16 cellular contexts compared by ENCODE assay signal in genomic region chr20:25205277-25206062, GRCh38. TPM values are rescaled to one million over a fixed set of nuclear protein-coding genes. Genes with fewer than 3 reads are reported as not detected.
DNase-seq lines count a peak whose midpoint lies in the region; ATAC-seq and TF ChIP-seq lines count a peak whose summit lies in the region.
"Had no signal": no experiment of that assay in that cellular context is flagged by ENCODE, and none has a peak within 500 bp of the region (broad histone marks: within the 10 kb centered on the region; RNA-seq: fewer than 3 reads in every experiment).

No MANE protein-coding gene starts in this region.

- no peak overlapping the region for H3K4me3 Mint-ChIP-seq in osteocyte (ENCODE audit: unreplicated experiment)
- no peak overlapping the region for H3K4me3 Mint-ChIP-seq in activated CD8-positive, alpha-beta T cell treated with anti-CD3 and anti-CD28 coated beads, Interleukin-2, amount 10 ng/mL, durations not matched to agents 7 days and 5 days

- peak overlapping the region; percentile 55 for H3K27ac Mint-ChIP-seq in osteocyte (ENCODE audit: unreplicated experiment)
- no peak overlapping the region for H3K27ac Mint-ChIP-seq in activated CD8-positive, alpha-beta T cell treated with anti-CD3 and anti-CD28 coated beads, Interleukin-2, amount 10 ng/mL, durations not matched to agents 7 days and 5 days

- intact Hi-C loops in heart left ventricle (cut with DNase I), result no loop called here

- no peak for TF ChIP-seq POLR2A in heart left ventricle (IDR thresholded peaks at IDR 0.05)

- peaks cover 18% of the 10 kb centered on the region for H3K36me3 Mint-ChIP-seq in osteocyte (ENCODE audit: unreplicated experiment)
- H3K36me3 Mint-ChIP-seq in activated CD8-positive, alpha-beta T cell treated with anti-CD3 and anti-CD28 coated beads, Interleukin-2, amount 10 ng/mL, durations not matched to agents 7 days and 5 days (ENCODE audit: low read depth), result peaks cover 2% of the 10 kb centered on the region

- H3K27me3 ChIP-seq in BLaER1 (no peaks in the 10 kb centered on the region), Karpas-422 (ENCODE audit: low read length) (no peaks in the 10 kb centered on the region), heart left ventricle (no peaks in the 10 kb centered on the region)
- H3K27me3 ChIP-seq: brain microvascular endothelial cell had no signal

- H3K4me2 ChIP-seq in BLaER1, result peak overlapping the region; percentile 49; the same call in 1 of the 2 replicates
- H3K4me2 ChIP-seq in Karpas-422 (ENCODE audit: low read depth, low read length, poor library complexity, severe bottlenecking), result no peak overlapping the region

- H4K20me1 ChIP-seq in BLaER1 (peaks cover 35% of the 10 kb centered on the region), Karpas-422 (ENCODE audit: insufficient read depth, low read depth, low read length) (no peaks in the 10 kb centered on the region; the same call in 1 of the 2 replicates)

- peaks cover 32% of the 10 kb centered on the region for H3K36me3 ChIP-seq in BLaER1
- H3K36me3 ChIP-seq in Karpas-422 (ENCODE audit: insufficient read depth, low read length), result no peaks in the 10 kb centered on the region; the same call in 1 of the 2 replicates
- peaks cover 0 to 17% (median 8%) of the 10 kb centered on the region in 9 donors for H3K36me3 ChIP-seq in heart left ventricle

- CTCF ChIA-PET in activated CD8-positive, alpha-beta T cell treated with anti-CD3 and anti-CD28 coated beads, Interleukin-2, amount 10 ng/mL, durations not matched to agents 7 days and 5 days (lab: Charles Lee), result no interaction called here

- no peaks in the 10 kb centered on the region for H3K9me2 ChIP-seq in Karpas-422 (replicated peaks; ENCODE audit: insufficient read depth, low read length)

- H3K79me2 ChIP-seq in Karpas-422 (ENCODE audit: low read length), result peaks cover 68% of the 10 kb centered on the region

- peaks cover 12% of the 10 kb centered on the region for H3K9me3 Mint-ChIP-seq in osteocyte (ENCODE audit: unreplicated experiment)
- no peaks in the 10 kb centered on the region for H3K9me3 Mint-ChIP-seq in activated CD8-positive, alpha-beta T cell treated with anti-CD3 and anti-CD28 coated beads, Interleukin-2, amount 10 ng/mL, durations not matched to agents 7 days and 5 days (ENCODE audit: insufficient read depth)

- H3K4me3 ChIP-seq in BLaER1 (no peak overlapping the region), Karpas-422 (ENCODE audit: low read length) (no peak overlapping the region), heart left ventricle (no peak overlapping the region)
- H3K4me3 ChIP-seq: K562 had no signal

- peaks cover 38% of the 10 kb centered on the region for H3K4me1 ChIP-seq in BLaER1
- peaks cover 52% of the 10 kb centered on the region for H3K4me1 ChIP-seq in Karpas-422 (ENCODE audit: low read length)
- peaks cover 0 to 52% (median 28%) of the 10 kb centered on the region in 12 donors for H3K4me1 ChIP-seq in heart left ventricle

- H2AFZ ChIP-seq in Karpas-422 (ENCODE audit: low read length), result no peak overlapping the region

- no peaks in the 10 kb centered on the region for H3K27me3 Mint-ChIP-seq in osteocyte (ENCODE audit: unreplicated experiment)
- no peaks in the 10 kb centered on the region for H3K27me3 Mint-ChIP-seq in activated CD8-positive, alpha-beta T cell treated with anti-CD3 and anti-CD28 coated beads, Interleukin-2, amount 10 ng/mL, durations not matched to agents 7 days and 5 days (ENCODE audit: low read depth)

- TF ChIP-seq CTCF in heart left ventricle (IDR thresholded peaks at IDR 0.05) (no peak), osteocyte (IDR thresholded peaks at IDR 0.05) (no peak)

- ATAC-seq in heart left ventricle (peak; percentile 34 to 58 (median 53)), GM21367 (IDR thresholded peaks at IDR 0.05; ENCODE audit: unreplicated experiment) (no peak), GM18861 (IDR thresholded peaks at IDR 0.05; ENCODE audit: unreplicated experiment) (no peak), GM18909 (IDR thresholded peaks at IDR 0.05; ENCODE audit: poor library complexity, unreplicated experiment) (no peak)
- no peak for ATAC-seq in activated CD8-positive, alpha-beta T cell treated with anti-CD3 and anti-CD28 coated beads, Interleukin-2, amount 10 ng/mL, durations not matched to agents 7 days and 5 days
- ATAC-seq: K562 had no signal

- POLR2A ChIA-PET in activated CD8-positive, alpha-beta T cell treated with anti-CD3 and anti-CD28 coated beads, Interleukin-2, amount 10 ng/mL, durations not matched to agents 7 days and 5 days (lab: Charles Lee), result no interaction called here

- DNase-seq in Karpas-422 (no peak), heart left ventricle (peak in 1 of 5 donors; percentile 32), osteocyte (ENCODE audit: extremely low spot score, unreplicated experiment) (peak; percentile 82)
- no peak for DNase-seq in activated CD8-positive, alpha-beta T cell treated with anti-CD3 and anti-CD28 coated beads, Interleukin-2, amount 10 ng/mL, durations not matched to agents 7 days and 5 days
- DNase-seq: activated naive CD4-positive, alpha-beta T cell; brain microvascular endothelial cell; kidney; NCI-H1105; NCI-H2227 treated with DMSO at 0.1 percent for 48 hours; stimulated activated CD4-positive, alpha-beta T cell treated with anti-CD3 and anti-CD28 coated beads, Interleukin-2, amount 100 ng/mL, for 48 hours; SW 1271 had no signal

- peak overlapping the region; percentile 22; the same call in 1 of the 2 replicates for H3K27ac ChIP-seq in BLaER1
- H3K27ac ChIP-seq in Karpas-422 (ENCODE audit: low read length), result peak overlapping the region; percentile 83; the same call in 1 of the 2 replicates
- H3K27ac ChIP-seq in heart left ventricle, result peak overlapping the region in 11 of 12 donors; percentile 13 to 78 (median 59)
- H3K27ac ChIP-seq: brain microvascular endothelial cell had no signal

- H3K9me3 ChIP-seq in BLaER1, result no peaks in the 10 kb centered on the region; the same call in 1 of the 2 replicates
- H3K9me3 ChIP-seq in Karpas-422 (ENCODE audit: low read length), result no peaks in the 10 kb centered on the region
- H3K9me3 ChIP-seq in heart left ventricle, result peaks cover 0 to 8% (median 0%) of the 10 kb centered on the region in 12 donors

- 67 to 76% (median 70%) methylated on average over 15 to 21 of the region's 21 CpGs for WGBS in heart left ventricle, 4 donors

- H3K9ac ChIP-seq in BLaER1 (no peak overlapping the region), Karpas-422 (ENCODE audit: low read length) (no peak overlapping the region; the same call in 1 of the 2 replicates)

- peaks cover 41% of the 10 kb centered on the region for H3K4me1 Mint-ChIP-seq in osteocyte (ENCODE audit: unreplicated experiment)
- peaks cover 5% of the 10 kb centered on the region for H3K4me1 Mint-ChIP-seq in activated CD8-positive, alpha-beta T cell treated with anti-CD3 and anti-CD28 coated beads, Interleukin-2, amount 10 ng/mL, durations not matched to agents 7 days and 5 days (ENCODE audit: low read depth)

RNA-seq across cellular contexts. Expression of gene ENTPD6, which starts 10.0 kb away (rescaled TPM):
- 100 and 125 TPM in 2 replicates for total RNA-seq in Karpas-422 (2014; rRNA removed; shearing (Covaris generic); ENCODE audit: low replicate concordance)
- total RNA-seq in heart left ventricle (100 to 1,000 TPM in 3 of 9 donors, 10 to 100 TPM in 6; 58.7 to 139 (median 86.7) TPM), osteocyte (62.0 and 62.5 TPM in 2 replicates)
- 100 to 1,000 TPM; 131 to 200 TPM for polyA plus RNA-seq in heart left ventricle
- 10 to 100 TPM; 31.9 TPM for total RNA-seq in activated CD8-positive, alpha-beta T cell treated with anti-CD3 and anti-CD28 coated beads, Interleukin-2, amount 10 ng/mL, durations not matched to agents 7 days and 5 days

RNA-seq across cellular contexts. Expression of gene PYGB, which starts 42.4 kb away (rescaled TPM):
- 188 and 302 TPM in 2 replicates for total RNA-seq in Karpas-422 (2014; rRNA removed; shearing (Covaris generic); ENCODE audit: low replicate concordance)
- total RNA-seq in heart left ventricle (100 to 1,000 TPM; 172 to 450 (median 233) TPM), osteocyte (234 and 251 TPM in 2 replicates)
- polyA plus RNA-seq in heart left ventricle, result 100 to 1,000 TPM; 144 to 227 TPM
- total RNA-seq in activated CD8-positive, alpha-beta T cell treated with anti-CD3 and anti-CD28 coated beads, Interleukin-2, amount 10 ng/mL, durations not matched to agents 7 days and 5 days, result 10 to 100 TPM; 33.9 TPM

Comparison
In these comparisons a context has a peak if more than half of its experiments do, and no peak if none do; other contexts are left out.
1. H3K27ac ChIP-seq: peak in every context shown above with its lines; median percentile 83 in Karpas-422; 59 in heart left ventricle; 22 in BLaER1.
2. ATAC-seq: peak in heart left ventricle (4 of 4); none in activated CD8-positive, alpha-beta T cell treated with anti-CD3 and anti-CD28 coated beads, Interleukin-2, amount 10 ng/mL, durations not matched to agents 7 days and 5 days (single experiment), GM21367 (single experiment), GM18861 (single experiment) and GM18909 (single experiment).